Comparison of ENCODE assay signal across 20 cellular contexts in the genomic region with DNA sequence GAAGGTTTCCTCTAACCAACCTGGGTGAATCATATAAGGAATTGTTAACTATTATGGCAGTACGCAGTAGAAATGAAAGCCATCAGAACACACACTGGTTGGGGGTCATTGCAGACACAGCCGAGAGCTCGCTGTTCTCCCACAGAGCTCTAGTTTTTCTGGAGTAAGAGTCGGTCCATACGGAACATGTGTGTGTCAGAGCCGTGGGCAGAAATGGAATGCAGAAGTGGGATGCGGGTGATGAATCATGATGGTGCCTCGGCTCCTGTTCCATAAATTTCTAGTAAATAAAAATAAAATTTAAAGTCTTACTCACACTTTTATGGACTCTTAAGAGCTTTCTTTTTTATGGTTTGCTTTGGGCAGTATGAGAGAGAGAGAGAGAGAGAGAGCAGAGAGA.
A peak's percentile ranks its signal among the peaks of the same experiment; 100 is the strongest.
DNase-seq lines count a peak whose midpoint lies in the region; ATAC-seq and TF ChIP-seq lines count a peak whose summit lies in the region.
"Had no signal": no experiment of that assay in that cellular context is flagged by ENCODE, and none has a peak within 500 bp of the region (broad histone marks: within the 10 kb centered on the region; RNA-seq: fewer than 3 reads in every experiment).

No MANE protein-coding gene starts in this region.

- no peaks in the 10 kb centered on the region for H3K27me3 Mint-ChIP-seq in activated CD8-positive, alpha-beta T cell treated with anti-CD3 and anti-CD28 coated beads for 36 hours
- peaks cover 2% of the 10 kb centered on the region for H3K27me3 Mint-ChIP-seq in activated CD4-positive, alpha-beta T cell treated with anti-CD3 and anti-CD28 coated beads for 36 hours

- peaks cover 10% of the 10 kb centered on the region for H3K4me1 ChIP-seq in GM23248 (ENCODE audit: insufficient read depth)
- H3K4me1 ChIP-seq: esophagus squamous epithelium, Peyer's patch, upper lobe of left lung had no signal

- H3K9me3 Mint-ChIP-seq in activated CD8-positive, alpha-beta T cell treated with anti-CD3 and anti-CD28 coated beads for 36 hours, result no peaks in the 10 kb centered on the region
- H3K9me3 Mint-ChIP-seq in activated CD4-positive, alpha-beta T cell treated with anti-CD3 and anti-CD28 coated beads for 36 hours (ENCODE audit: low read depth), result no peaks in the 10 kb centered on the region
- H3K9me3 Mint-ChIP-seq: activated naive CD4-positive, alpha-beta T cell treated with anti-CD3 and anti-CD28 coated beads, Interleukin-2, amount 50 U/mL, for 72 hours had no signal

- no peaks in the 10 kb centered on the region for H3K9me2 ChIP-seq in GM23248 (ENCODE audit: insufficient read depth)

- no peak overlapping the region for H3K27ac Mint-ChIP-seq in activated CD8-positive, alpha-beta T cell treated with anti-CD3 and anti-CD28 coated beads for 36 hours
- no peak overlapping the region for H3K27ac Mint-ChIP-seq in activated CD4-positive, alpha-beta T cell treated with anti-CD3 and anti-CD28 coated beads for 36 hours
- H3K27ac Mint-ChIP-seq: activated naive CD4-positive, alpha-beta T cell treated with anti-CD3 and anti-CD28 coated beads, Interleukin-2, amount 50 U/mL, for 72 hours; CD8-positive, alpha-beta memory T cell had no signal

- no peak overlapping the region for H3K4me2 ChIP-seq in GM23248 (ENCODE audit: unreplicated experiment)

- no peak overlapping the region for H3K27ac ChIP-seq in GM23248
- H3K27ac ChIP-seq: esophagus squamous epithelium, Peyer's patch, upper lobe of left lung had no signal

- H3K4me3 Mint-ChIP-seq in activated CD8-positive, alpha-beta T cell treated with anti-CD3 and anti-CD28 coated beads for 36 hours, result no peak overlapping the region
- H3K4me3 Mint-ChIP-seq in activated CD4-positive, alpha-beta T cell treated with anti-CD3 and anti-CD28 coated beads for 36 hours, result no peak overlapping the region
- H3K4me3 Mint-ChIP-seq: CD8-positive, alpha-beta memory T cell had no signal

- POLR2A ChIA-PET in activated CD8-positive, alpha-beta T cell treated with anti-CD3 and anti-CD28 coated beads for 36 hours (lab: Charles Lee), result no interaction called here
- POLR2A ChIA-PET in activated CD4-positive, alpha-beta T cell treated with anti-CD3 and anti-CD28 coated beads for 36 hours (lab: Charles Lee), result no interaction called here

- CTCF ChIA-PET in activated CD8-positive, alpha-beta T cell treated with anti-CD3 and anti-CD28 coated beads for 36 hours (lab: Charles Lee), result interaction anchor here (1.3 to 2.4 kb wide), 2 partner anchors 40 to 42 kb away, joined by 3 to 9 read pairs; no protein-coding TSS in a partner anchor
- CTCF ChIA-PET in activated CD4-positive, alpha-beta T cell treated with anti-CD3 and anti-CD28 coated beads for 36 hours (lab: Charles Lee), result interaction anchor here (0.7 to 1.2 kb wide), 2 partner anchors 16 to 18 kb away, joined by 3 read pairs; no protein-coding TSS in a partner anchor

- whole genome bisulfite sequencing in GM23248 (ENCODE audit: low coverage in 1 of 2, low lambda C conversion rate in 2 of 2, missing lambda C conversion rate in 2 of 2), 2 experiments, result 14 to 23% methylated on average over 8 of the region's 8 CpGs

- DNase-seq in A172 (ENCODE audit: low spot score), result peak; percentile 75
- peak; percentile 84 for DNase-seq in GM23248
- peak; percentile 14 for DNase-seq in SW480 (ENCODE audit: low spot score)
- DNase-seq in foreskin fibroblast, result peak; percentile 52 to 64
- no peak for DNase-seq in stimulated activated CD4-positive, alpha-beta T cell treated with anti-CD3 and anti-CD28 coated beads, Interleukin-2, amount 100 ng/mL, for 24 hours
- no peak for DNase-seq in activated CD8-positive, alpha-beta T cell treated with anti-CD3 and anti-CD28 coated beads for 36 hours
- DNase-seq in activated CD4-positive, alpha-beta T cell treated with anti-CD3 and anti-CD28 coated beads for 36 hours, result no peak
- DNase-seq: activated CD4-positive, alpha-beta T cell treated with anti-CD3 and anti-CD28 coated beads, Interleukin-2, amount 50 U/mL, for 4 hours; activated T-cell treated with anti-CD3 and anti-CD28 coated beads, Interleukin-2, amount 50 U/mL, for 1 hour; CD8-positive, alpha-beta memory T cell; esophagus squamous epithelium; kidney; NCI-H1105; NCI-H2107; NCI-H748 treated with DMSO at 0.1 percent for 48 hours; Peyer's patch; stimulated activated naive CD8-positive, alpha-beta T cell treated with anti-CD3 and anti-CD28 coated beads, Interleukin-15, Interleukin-2, amounts not matched to agents 100 U/mL and 50 U/mL, for 24 hours; upper lobe of left lung had no signal

- H2AFZ ChIP-seq in GM23248, result no peak overlapping the region

- no peak for TF ChIP-seq CTCF in foreskin fibroblast (IDR thresholded peaks at IDR 0.05; ENCODE audit: low read depth, low read length)
- TF ChIP-seq CTCF in activated CD8-positive, alpha-beta T cell treated with anti-CD3 and anti-CD28 coated beads for 36 hours (IDR thresholded peaks at IDR 0.05), result no peak

- H3K79me2 ChIP-seq in GM23248 (ENCODE audit: insufficient read depth), result no peaks in the 10 kb centered on the region

- H3F3A ChIP-seq in GM23248 (ENCODE audit: insufficient read depth), result peaks cover 12% of the 10 kb centered on the region

- in situ Hi-C loops in GM23248 (cut with MboI), result no loop called here

- H3K4me1 Mint-ChIP-seq in activated CD8-positive, alpha-beta T cell treated with anti-CD3 and anti-CD28 coated beads for 36 hours (ENCODE audit: low read depth), result no peaks in the 10 kb centered on the region
- no peaks in the 10 kb centered on the region for H3K4me1 Mint-ChIP-seq in activated CD4-positive, alpha-beta T cell treated with anti-CD3 and anti-CD28 coated beads for 36 hours
- H3K4me1 Mint-ChIP-seq: CD8-positive, alpha-beta memory T cell had no signal

- H3K9me3 ChIP-seq in GM23248 (ENCODE audit: low read depth), result no peaks in the 10 kb centered on the region
- H3K9me3 ChIP-seq: esophagus squamous epithelium, Peyer's patch, upper lobe of left lung had no signal

- H3K9ac ChIP-seq in GM23248, result no peak overlapping the region

- peaks cover 10% of the 10 kb centered on the region for H3K27me3 ChIP-seq in GM23248 (replicated peaks; ENCODE audit: insufficient read depth)
- H3K27me3 ChIP-seq: Peyer's patch, upper lobe of left lung had no signal

- ATAC-seq in activated CD8-positive, alpha-beta T cell treated with anti-CD3 and anti-CD28 coated beads for 36 hours, result no peak
- no peak for ATAC-seq in activated CD4-positive, alpha-beta T cell treated with anti-CD3 and anti-CD28 coated beads for 36 hours
- no peak for ATAC-seq in GM19328 (IDR thresholded peaks at IDR 0.05; ENCODE audit: unreplicated experiment)
- ATAC-seq: activated naive CD4-positive, alpha-beta T cell treated with anti-CD3 and anti-CD28 coated beads, Interleukin-2, amount 50 U/mL, for 72 hours; stimulated activated naive CD8-positive, alpha-beta T cell treated with anti-CD3 and anti-CD28 coated beads, Interleukin-15, Interleukin-2, amounts not matched to agents 100 U/mL and 50 U/mL, for 24 hours had no signal

- no peaks in the 10 kb centered on the region for H3K36me3 ChIP-seq in GM23248 (ENCODE audit: low read depth)
- H3K36me3 ChIP-seq: esophagus squamous epithelium, Peyer's patch, upper lobe of left lung had no signal

- H3K4me3 ChIP-seq in GM23248, result no peak overlapping the region
- no peak overlapping the region for H3K4me3 ChIP-seq in foreskin fibroblast (ENCODE audit: low read depth in 1 of 2, low read length in 2 of 2)
- H3K4me3 ChIP-seq: esophagus squamous epithelium, Peyer's patch, upper lobe of left lung had no signal

- H4K20me1 ChIP-seq in GM23248 (ENCODE audit: insufficient read depth), result no peaks in the 10 kb centered on the region

- no peaks in the 10 kb centered on the region for H3K36me3 Mint-ChIP-seq in activated CD8-positive, alpha-beta T cell treated with anti-CD3 and anti-CD28 coated beads for 36 hours (ENCODE audit: low read depth)
- H3K36me3 Mint-ChIP-seq in activated CD4-positive, alpha-beta T cell treated with anti-CD3 and anti-CD28 coated beads for 36 hours (ENCODE audit: low read depth), result no peaks in the 10 kb centered on the region
- H3K36me3 Mint-ChIP-seq: activated naive CD4-positive, alpha-beta T cell treated with anti-CD3 and anti-CD28 coated beads, Interleukin-2, amount 50 U/mL, for 72 hours; CD8-positive, alpha-beta memory T cell had no signal

- intact Hi-C loops in activated CD8-positive, alpha-beta T cell treated with anti-CD3 and anti-CD28 coated beads for 36 hours (cut with micrococcal nuclease), result no loop called here
- intact Hi-C loops in activated CD4-positive, alpha-beta T cell treated with anti-CD3 and anti-CD28 coated beads for 36 hours (cut with DNase I, micrococcal nuclease), result no loop called here

Comparison
In these comparisons a context has a peak if more than half of its experiments do, and no peak if none do; other contexts are left out.
1. DNase-seq: peak in A172 (single experiment), GM23248 (single experiment), SW480 (single experiment) and foreskin fibroblast (2 of 2); none in stimulated activated CD4-positive, alpha-beta T cell treated with anti-CD3 and anti-CD28 coated beads, Interleukin-2, amount 100 ng/mL, for 24 hours (0 of 2), activated CD8-positive, alpha-beta T cell treated with anti-CD3 and anti-CD28 coated beads for 36 hours (single experiment) and activated CD4-positive, alpha-beta T cell treated with anti-CD3 and anti-CD28 coated beads for 36 hours (single experiment).